In the genomic region with DNA sequence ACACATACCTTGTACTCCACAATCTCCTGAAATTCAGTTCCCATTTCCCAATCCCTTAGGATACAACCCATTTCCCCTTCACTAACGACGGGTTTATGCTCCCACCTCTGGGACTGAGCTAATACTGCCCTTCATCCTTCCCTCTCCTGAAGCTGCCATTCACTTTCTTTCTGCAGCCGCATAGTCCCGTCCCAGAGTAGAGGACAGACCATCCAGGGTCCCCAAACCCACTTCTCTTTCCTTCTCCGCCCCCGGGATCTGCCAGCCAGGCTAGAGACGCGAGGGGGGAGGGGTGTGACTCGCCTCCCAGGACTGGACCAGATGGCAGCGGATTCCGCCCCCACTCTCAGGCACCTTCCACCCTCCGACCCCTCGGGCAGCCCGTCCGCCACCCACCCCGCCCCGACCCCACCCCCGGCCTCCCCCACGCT, we compare ENCODE assay signal across 8 cellular contexts. TPM values are rescaled to one million over a fixed set of nuclear protein-coding genes. Genes with fewer than 3 reads are reported as not detected.
DNase-seq lines count a peak whose midpoint lies in the region; ATAC-seq and TF ChIP-seq lines count a peak whose summit lies in the region.

No MANE protein-coding gene starts in this region.

- TF ChIP-seq POLR2A in tibial nerve (IDR thresholded peaks at IDR 0.05) = no peak

- POLR2A ChIA-PET in HEK293 (lab: Yijun Ruan, JAX) = no interaction called here

- peak; percentile 16 to 31 for ATAC-seq in activated T-cell treated with anti-CD3 and anti-CD28 coated beads, Interleukin-2, amount 50 U/mL, for 4 hours

- CTCF ChIA-PET in HEK293 (lab: Yijun Ruan, JAX) = no interaction called here

- peak overlapping the region; percentile 87 for H3K4me3 Mint-ChIP-seq in activated T-cell treated with anti-CD3 and anti-CD28 coated beads, Interleukin-2, amount 50 U/mL, for 4 hours
- peak overlapping the region; percentile 96 for H3K4me3 Mint-ChIP-seq in neural crest cell

- H3K27ac Mint-ChIP-seq in neural crest cell (ENCODE audit: unreplicated experiment) = peak overlapping the region; percentile 89

- peaks cover 29% of the 10 kb centered on the region for H3K4me1 Mint-ChIP-seq in activated T-cell treated with anti-CD3 and anti-CD28 coated beads, Interleukin-2, amount 50 U/mL, for 4 hours (ENCODE audit: low read depth)
- peaks cover 27% of the 10 kb centered on the region for H3K4me1 Mint-ChIP-seq in neural crest cell

- peak overlapping the region; percentile 97 for H3K4me3 ChIP-seq in HEK293 (ENCODE audit: low read depth, low read length)
- peak overlapping the region; percentile 83 for H3K4me3 ChIP-seq in fibroblast of the aortic adventitia (ENCODE audit: low read depth, low read length)
- H3K4me3 ChIP-seq in tibial nerve = peak overlapping the region; percentile 75 to 100 (median 96)

- no peaks in the 10 kb centered on the region for H3K27me3 ChIP-seq in tibial nerve

- no peaks in the 10 kb centered on the region for H3K9me3 Mint-ChIP-seq in activated T-cell treated with anti-CD3 and anti-CD28 coated beads, Interleukin-2, amount 50 U/mL, for 4 hours
- H3K9me3 Mint-ChIP-seq in neural crest cell = no peaks in the 10 kb centered on the region

- no peak for TF ChIP-seq EP300 in tibial nerve (IDR thresholded peaks at IDR 0.05)

- peaks cover 5% of the 10 kb centered on the region; the same call in 1 of the 2 replicates for H3K4me1 ChIP-seq in HEK293 (ENCODE audit: control insufficient read depth, insufficient read depth, low read length)
- peaks cover 0 to 37% (median 20%) of the 10 kb centered on the region in 4 donors for H3K4me1 ChIP-seq in tibial nerve

- no peak for TF ChIP-seq CTCF in HEK293 (tag by site-specific recombination; IDR thresholded peaks at IDR 0.05)
- no peak for TF ChIP-seq CTCF in fibroblast of the aortic adventitia (IDR thresholded peaks at IDR 0.05; ENCODE audit: insufficient read depth, low read length)
- no peak for TF ChIP-seq CTCF in neural crest cell (conservative IDR thresholded peaks at IDR 0.05)
- TF ChIP-seq CTCF in tibial nerve (IDR thresholded peaks at IDR 0.05) = no peak

- H3K9me3 ChIP-seq in HEK293 (ENCODE audit: control insufficient read depth, insufficient read depth, low read depth, low read length) (no peaks in the 10 kb centered on the region), tibial nerve (no peaks in the 10 kb centered on the region)

- H3K27me3 Mint-ChIP-seq in activated T-cell treated with anti-CD3 and anti-CD28 coated beads, Interleukin-2, amount 50 U/mL, for 4 hours (ENCODE audit: low read depth) = no peaks in the 10 kb centered on the region
- no peaks in the 10 kb centered on the region for H3K27me3 Mint-ChIP-seq in neural crest cell (ENCODE audit: low read depth)

- H3K27ac ChIP-seq in HEK293 (ENCODE audit: extremely low read depth, low read depth, low read length) = no peak overlapping the region; the same call in 1 of the 2 replicates
- peak overlapping the region; percentile 74 to 96 (median 92) for H3K27ac ChIP-seq in tibial nerve

- 0 to 1% methylated on average over 10 to 11 of the region's 19 CpGs for WGBS in tibial nerve, 2 donors

- H3K36me3 ChIP-seq in HEK293 (ENCODE audit: control insufficient read depth in 2 of 2, insufficient read depth in 1 of 2, low read length in 2 of 2) (peaks cover 4 to 9% of the 10 kb centered on the region in 2 experiments; a peak in 2 of 3 replicates), tibial nerve (peaks cover 0 to 7% (median 0%) of the 10 kb centered on the region in 3 donors)

- DNase-seq in EH (ENCODE audit: low read depth) (peak; percentile 50), NCI-H446 treated with DMSO at 0.1 percent for 48 hours (lab: John Stamatoyannopoulos, UW) (peak; percentile 4), fibroblast of the aortic adventitia (ENCODE audit: low read depth) (peak; percentile 13), neural crest cell (ENCODE audit: low read depth, low spot score) (peak; percentile 31), tibial nerve (ENCODE audit: low spot score in 2 of 2) (peak in 1 of 2 donors; percentile 32), LoVo (ENCODE audit: low spot score) (no peak)
- DNase-seq in activated T-cell treated with anti-CD3 and anti-CD28 coated beads, Interleukin-2, amount 50 U/mL, for 4 hours = peak; percentile 17

- peaks cover 8% of the 10 kb centered on the region for H3K36me3 Mint-ChIP-seq in activated T-cell treated with anti-CD3 and anti-CD28 coated beads, Interleukin-2, amount 50 U/mL, for 4 hours (ENCODE audit: insufficient read depth)
- peaks cover 4% of the 10 kb centered on the region for H3K36me3 Mint-ChIP-seq in neural crest cell (ENCODE audit: low read depth)

TF ChIP-seq in HEK293, 187 proteins besides CTCF, POLR2A, EP300 and RAD21 (continues in another document):
- TF ChIP-seq, protein P1, sequence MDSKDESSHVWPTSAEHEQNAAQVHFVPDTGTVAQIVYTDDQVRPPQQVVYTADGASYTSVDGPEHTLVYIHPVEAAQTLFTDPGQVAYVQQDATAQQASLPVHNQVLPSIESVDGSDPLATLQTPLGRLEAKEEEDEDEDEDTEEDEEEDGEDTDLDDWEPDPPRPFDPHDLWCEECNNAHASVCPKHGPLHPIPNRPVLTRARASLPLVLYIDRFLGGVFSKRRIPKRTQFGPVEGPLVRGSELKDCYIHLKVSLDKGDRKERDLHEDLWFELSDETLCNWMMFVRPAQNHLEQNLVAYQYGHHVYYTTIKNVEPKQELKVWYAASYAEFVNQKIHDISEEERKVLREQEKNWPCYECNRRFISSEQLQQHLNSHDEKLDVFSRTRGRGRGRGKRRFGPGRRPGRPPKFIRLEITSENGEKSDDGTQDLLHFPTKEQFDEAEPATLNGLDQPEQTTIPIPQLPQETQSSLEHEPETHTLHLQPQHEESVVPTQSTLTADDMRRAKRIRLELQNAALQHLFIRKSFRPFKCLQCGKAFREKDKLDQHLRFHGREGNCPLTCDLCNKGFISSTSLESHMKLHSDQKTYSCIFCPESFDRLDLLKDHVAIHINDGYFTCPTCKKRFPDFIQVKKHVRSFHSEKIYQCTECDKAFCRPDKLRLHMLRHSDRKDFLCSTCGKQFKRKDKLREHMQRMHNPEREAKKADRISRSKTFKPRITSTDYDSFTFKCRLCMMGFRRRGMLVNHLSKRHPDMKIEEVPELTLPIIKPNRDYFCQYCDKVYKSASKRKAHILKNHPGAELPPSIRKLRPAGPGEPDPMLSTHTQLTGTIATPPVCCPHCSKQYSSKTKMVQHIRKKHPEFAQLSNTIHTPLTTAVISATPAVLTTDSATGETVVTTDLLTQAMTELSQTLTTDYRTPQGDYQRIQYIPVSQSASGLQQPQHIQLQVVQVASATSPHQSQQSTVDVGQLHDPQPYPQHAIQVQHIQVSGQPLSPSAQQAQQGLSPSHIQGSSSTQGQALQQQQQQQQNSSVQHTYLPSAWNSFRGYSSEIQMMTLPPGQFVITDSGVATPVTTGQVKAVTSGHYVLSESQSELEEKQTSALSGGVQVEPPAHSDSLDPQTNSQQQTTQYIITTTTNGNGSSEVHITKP (tag by site-specific recombination; IDR thresholded peaks at IDR 0.05) = peak; percentile 71
- TF ChIP-seq ZFP69B (tag by site-specific recombination; IDR thresholded peaks at IDR 0.05) (no peak), IKZF3 (tag by site-specific recombination; IDR thresholded peaks at IDR 0.05) (peak; percentile 77), KLF16 (tag by site-specific recombination; IDR thresholded peaks at IDR 0.05) (0 out of 2 replicates have a peak, but pooled peaks have one; percentile 6), OVOL3 (tag by site-specific recombination; IDR thresholded peaks at IDR 0.05) (no peak), ZNF138 (tag by site-specific recombination; IDR thresholded peaks at IDR 0.05; ENCODE audit: borderline replicate concordance) (no peak)
- TF ChIP-seq, protein P2, sequence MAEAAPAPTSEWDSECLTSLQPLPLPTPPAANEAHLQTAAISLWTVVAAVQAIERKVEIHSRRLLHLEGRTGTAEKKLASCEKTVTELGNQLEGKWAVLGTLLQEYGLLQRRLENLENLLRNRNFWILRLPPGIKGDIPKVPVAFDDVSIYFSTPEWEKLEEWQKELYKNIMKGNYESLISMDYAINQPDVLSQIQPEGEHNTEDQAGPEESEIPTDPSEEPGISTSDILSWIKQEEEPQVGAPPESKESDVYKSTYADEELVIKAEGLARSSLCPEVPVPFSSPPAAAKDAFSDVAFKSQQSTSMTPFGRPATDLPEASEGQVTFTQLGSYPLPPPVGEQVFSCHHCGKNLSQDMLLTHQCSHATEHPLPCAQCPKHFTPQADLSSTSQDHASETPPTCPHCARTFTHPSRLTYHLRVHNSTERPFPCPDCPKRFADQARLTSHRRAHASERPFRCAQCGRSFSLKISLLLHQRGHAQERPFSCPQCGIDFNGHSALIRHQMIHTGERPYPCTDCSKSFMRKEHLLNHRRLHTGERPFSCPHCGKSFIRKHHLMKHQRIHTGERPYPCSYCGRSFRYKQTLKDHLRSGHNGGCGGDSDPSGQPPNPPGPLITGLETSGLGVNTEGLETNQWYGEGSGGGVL (tag by site-specific recombination; IDR thresholded peaks at IDR 0.05) = peak; percentile 68
- TF ChIP-seq, protein P3, sequence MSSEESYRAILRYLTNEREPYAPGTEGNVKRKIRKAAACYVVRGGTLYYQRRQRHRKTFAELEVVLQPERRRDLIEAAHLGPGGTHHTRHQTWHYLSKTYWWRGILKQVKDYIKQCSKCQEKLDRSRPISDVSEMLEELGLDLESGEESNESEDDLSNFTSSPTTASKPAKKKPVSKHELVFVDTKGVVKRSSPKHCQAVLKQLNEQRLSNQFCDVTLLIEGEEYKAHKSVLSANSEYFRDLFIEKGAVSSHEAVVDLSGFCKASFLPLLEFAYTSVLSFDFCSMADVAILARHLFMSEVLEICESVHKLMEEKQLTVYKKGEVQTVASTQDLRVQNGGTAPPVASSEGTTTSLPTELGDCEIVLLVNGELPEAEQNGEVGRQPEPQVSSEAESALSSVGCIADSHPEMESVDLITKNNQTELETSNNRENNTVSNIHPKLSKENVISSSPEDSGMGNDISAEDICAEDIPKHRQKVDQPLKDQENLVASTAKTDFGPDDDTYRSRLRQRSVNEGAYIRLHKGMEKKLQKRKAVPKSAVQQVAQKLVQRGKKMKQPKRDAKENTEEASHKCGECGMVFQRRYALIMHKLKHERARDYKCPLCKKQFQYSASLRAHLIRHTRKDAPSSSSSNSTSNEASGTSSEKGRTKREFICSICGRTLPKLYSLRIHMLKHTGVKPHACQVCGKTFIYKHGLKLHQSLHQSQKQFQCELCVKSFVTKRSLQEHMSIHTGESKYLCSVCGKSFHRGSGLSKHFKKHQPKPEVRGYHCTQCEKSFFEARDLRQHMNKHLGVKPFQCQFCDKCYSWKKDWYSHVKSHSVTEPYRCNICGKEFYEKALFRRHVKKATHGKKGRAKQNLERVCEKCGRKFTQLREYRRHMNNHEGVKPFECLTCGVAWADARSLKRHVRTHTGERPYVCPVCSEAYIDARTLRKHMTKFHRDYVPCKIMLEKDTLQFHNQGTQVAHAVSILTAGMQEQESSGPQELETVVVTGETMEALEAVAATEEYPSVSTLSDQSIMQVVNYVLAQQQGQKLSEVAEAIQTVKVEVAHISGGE (tag by site-specific recombination; conservative IDR thresholded peaks at IDR 0.05; ENCODE audit: low read depth) = no peak

RNA-seq across cellular contexts. Expression of a gene that starts 0.7 kb away (rescaled TPM):
- 1 to 10 TPM; 8.7 to 9.9 (median 9.9) TPM for total RNA-seq in activated T-cell treated with anti-CD3 and anti-CD28 coated beads, Interleukin-2, amount 50 U/mL, for 4 hours
- total RNA-seq in fibroblast of the aortic adventitia (ENCODE audit: low replicate concordance) (29.0 and 67.2 TPM in 2 replicates), neural crest cell (22.9 and 25.6 TPM in 2 replicates), tibial nerve (10 to 100 TPM; 22.0 to 43.5 (median 27.0) TPM)
